8 cellular contexts compared by ENCODE assay signal in the genomic region with DNA sequence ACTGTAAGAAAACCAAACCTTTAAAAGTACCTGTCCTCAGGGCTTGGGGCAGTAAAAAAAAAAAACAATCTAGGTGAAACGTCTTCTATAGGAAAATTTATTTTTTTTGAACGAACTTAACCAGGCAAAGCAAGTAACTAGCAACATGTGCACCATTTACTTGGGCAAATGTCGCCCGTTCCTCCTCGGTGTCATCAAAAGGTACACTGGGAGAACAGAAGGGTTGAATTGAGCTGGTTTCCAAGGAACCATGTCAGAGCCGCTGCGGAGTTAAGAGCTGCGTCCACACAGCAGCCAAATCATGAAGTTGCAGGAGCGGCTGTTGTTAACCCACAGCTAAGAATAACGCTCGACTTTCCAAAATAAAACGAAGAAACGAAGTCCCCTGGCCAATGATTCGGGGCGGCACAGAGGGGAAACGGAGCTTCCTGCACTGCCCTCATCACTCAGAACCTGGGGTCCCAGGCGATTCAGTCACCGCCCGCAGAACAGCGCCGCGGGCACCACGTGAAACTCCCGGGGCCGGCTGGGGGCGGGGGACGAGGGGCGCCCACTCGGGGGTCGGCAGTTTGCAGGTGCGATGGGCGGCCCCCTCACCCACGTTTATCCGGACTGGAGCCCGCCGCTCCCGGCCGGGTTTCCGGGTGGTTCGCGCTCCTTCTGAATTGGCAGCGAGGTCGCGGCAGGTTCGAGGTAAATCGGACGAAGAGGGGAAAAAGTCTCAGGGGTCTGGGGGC. TPM values are rescaled to one million over a fixed set of nuclear protein-coding genes. Genes with fewer than 3 reads are reported as not detected.
DNase-seq lines count a peak whose midpoint lies in the region; ATAC-seq and TF ChIP-seq lines count a peak whose summit lies in the region.
"Not testable (repeated sequence)": the region's sequence is repeated elsewhere in the genome, so short reads cannot be mapped to it uniquely, and the experiment has no call there.

No MANE protein-coding gene starts in this region.

- TF ChIP-seq POLR2A in ovary (IDR thresholded peaks at IDR 0.05) = not testable (repeated sequence)

- H3K4me1 Mint-ChIP-seq in CD8-positive, alpha-beta T cell (ENCODE audit: low read depth) = peaks cover 18% of the 10 kb centered on the region
- peaks cover 17% of the 10 kb centered on the region for H3K4me1 Mint-ChIP-seq in stimulated activated naive CD8-positive, alpha-beta T cell treated with anti-CD3 and anti-CD28 coated beads, Interleukin-15, Interleukin-2, amounts not matched to agents 100 ng/mL and 50 ng/mL, for 24 hours (ENCODE audit: low read depth)

- intact Hi-C loops in CD8-positive, alpha-beta T cell (cut with DNase I, micrococcal nuclease); colonic mucosa (cut with DNase I); ovary (cut with DNase I): not testable (repeated sequence)

- not testable (repeated sequence) for TF ChIP-seq CTCF in CD8-positive, alpha-beta T cell (IDR thresholded peaks at IDR 0.05); OCI-LY3 (IDR thresholded peaks at IDR 0.05; ENCODE audit: low read depth, low read length); colonic mucosa (IDR thresholded peaks at IDR 0.05); ovary (IDR thresholded peaks at IDR 0.05)

- H3K4me1 ChIP-seq in CD8-positive, alpha-beta T cell (ENCODE audit: insufficient read depth, low read length); GM23248 (ENCODE audit: insufficient read depth); OCI-LY3 (ENCODE audit: low read length); colonic mucosa; iPS-18a (ENCODE audit: control insufficient read depth, low read depth, low read length); ovary (ENCODE audit: insufficient read depth): not testable (repeated sequence)

- H2AFZ ChIP-seq in GM23248 = peak overlapping the region; percentile 58
- not testable (repeated sequence) for H2AFZ ChIP-seq in OCI-LY3 (ENCODE audit: low read depth, low read length)

- H3K9me3 Mint-ChIP-seq in CD8-positive, alpha-beta T cell; stimulated activated naive CD8-positive, alpha-beta T cell treated with anti-CD3 and anti-CD28 coated beads, Interleukin-15, Interleukin-2, amounts not matched to agents 100 ng/mL and 50 ng/mL, for 24 hours: not testable (repeated sequence)

- H3K4me3 ChIP-seq in CD8-positive, alpha-beta T cell (ENCODE audit: low read depth, low read length) = peak overlapping the region; percentile 53
- H3K4me3 ChIP-seq in GM23248 (peak overlapping the region; percentile 78), OCI-LY3 (ENCODE audit: low read length) (peak overlapping the region; percentile 91), colonic mucosa (peak overlapping the region; percentile 59), iPS-18a (ENCODE audit: low read length) (peak overlapping the region; percentile 65), ovary (peak overlapping the region; percentile 65)

- not testable (repeated sequence) for H4K20me1 ChIP-seq in GM23248 (ENCODE audit: insufficient read depth)
- peaks cover 10% of the 10 kb centered on the region for H4K20me1 ChIP-seq in OCI-LY3 (ENCODE audit: insufficient read depth, low read length)

- in situ Hi-C loops in GM23248 (cut with MboI) = not testable (repeated sequence)

- not testable (repeated sequence) for TF ChIP-seq EP300 in ovary (IDR thresholded peaks at IDR 0.05)

- H3K9me2 ChIP-seq in GM23248 (ENCODE audit: insufficient read depth) = not testable (repeated sequence)

- H3K27me3 ChIP-seq in CD8-positive, alpha-beta T cell (ENCODE audit: insufficient read depth, low read length); GM23248 (replicated peaks; ENCODE audit: insufficient read depth); OCI-LY3 (ENCODE audit: low read depth, low read length); colonic mucosa; iPS-18a (ENCODE audit: control insufficient read depth, insufficient read depth, low read length); ovary: not testable (repeated sequence)

- not testable (repeated sequence) for H3K27me3 Mint-ChIP-seq in CD8-positive, alpha-beta T cell (ENCODE audit: low read depth); stimulated activated naive CD8-positive, alpha-beta T cell treated with anti-CD3 and anti-CD28 coated beads, Interleukin-15, Interleukin-2, amounts not matched to agents 100 ng/mL and 50 ng/mL, for 24 hours

- peak in 6 of 7 experiments; percentile 15 to 58 (median 32) for DNase-seq in CD8-positive, alpha-beta T cell
- DNase-seq in GM23248 = peak; percentile 40
- DNase-seq in activated CD8-positive, alpha-beta memory T cell treated with anti-CD3 and anti-CD28 coated beads, Interleukin-2, amount 50 U/mL, for 48 hours = peak; percentile 73
- peak; percentile 40 for DNase-seq in colonic mucosa
- peak; percentile 11 to 51 (median 24) for DNase-seq in ovary

- H3K79me2 ChIP-seq in GM23248 (ENCODE audit: insufficient read depth) = peaks cover 24% of the 10 kb centered on the region
- H3K79me2 ChIP-seq in OCI-LY3 (ENCODE audit: low read length) = peaks cover 32% of the 10 kb centered on the region

- ATAC-seq in CD8-positive, alpha-beta T cell = not testable (repeated sequence)

- H3K9ac ChIP-seq in GM23248 = peak overlapping the region; percentile 86
- peak overlapping the region; percentile 73 for H3K9ac ChIP-seq in OCI-LY3 (ENCODE audit: low read length)
- H3K9ac ChIP-seq in colonic mucosa (ENCODE audit: low read depth in 2 of 2, low read length in 2 of 2) = peak overlapping the region in 1 of 2 donors; percentile 56
- peak overlapping the region; percentile 27 for H3K9ac ChIP-seq in iPS-18a (ENCODE audit: low read length)

- H3K4me3 Mint-ChIP-seq in CD8-positive, alpha-beta T cell = peak overlapping the region; percentile 91
- peak overlapping the region; percentile 90 for H3K4me3 Mint-ChIP-seq in stimulated activated naive CD8-positive, alpha-beta T cell treated with anti-CD3 and anti-CD28 coated beads, Interleukin-15, Interleukin-2, amounts not matched to agents 100 ng/mL and 50 ng/mL, for 24 hours

- peak overlapping the region; percentile 80 for H3K4me2 ChIP-seq in GM23248 (ENCODE audit: unreplicated experiment)
- peak overlapping the region; percentile 86 for H3K4me2 ChIP-seq in OCI-LY3 (ENCODE audit: low read length)

- 0 to 1% methylated on average over 18 to 23 of the region's 47 CpGs for WGBS in GM23248 (ENCODE audit: low coverage in 1 of 2, low lambda C conversion rate in 2 of 2, missing lambda C conversion rate in 2 of 2), 2 experiments
- 0 to 1% (median 1%) methylated on average over 16 to 43 of the region's 47 CpGs for WGBS in ovary, 3 donors

- H3K36me3 Mint-ChIP-seq in CD8-positive, alpha-beta T cell; stimulated activated naive CD8-positive, alpha-beta T cell treated with anti-CD3 and anti-CD28 coated beads, Interleukin-15, Interleukin-2, amounts not matched to agents 100 ng/mL and 50 ng/mL, for 24 hours (ENCODE audit: low read depth): not testable (repeated sequence)

- H3K9me3 ChIP-seq in CD8-positive, alpha-beta T cell (ENCODE audit: low read length); GM23248 (ENCODE audit: low read depth); OCI-LY3 (ENCODE audit: insufficient read depth, low read length); colonic mucosa; iPS-18a (ENCODE audit: control insufficient read depth, low read depth, low read length); ovary: not testable (repeated sequence)

- POLR2A ChIA-PET in CD8-positive, alpha-beta T cell (lab: Charles Lee) = not testable (repeated sequence)

- H3K36me3 ChIP-seq in CD8-positive, alpha-beta T cell (ENCODE audit: insufficient read depth, low read length); GM23248 (ENCODE audit: low read depth); OCI-LY3 (replicated peaks; ENCODE audit: low read depth, low read length); colonic mucosa; iPS-18a (ENCODE audit: control insufficient read depth, low read depth, low read length); ovary: not testable (repeated sequence)

- CTCF ChIA-PET in CD8-positive, alpha-beta T cell (lab: Charles Lee) = not testable (repeated sequence)

- H3K27ac Mint-ChIP-seq in CD8-positive, alpha-beta T cell = peak overlapping the region; percentile 57
- peak overlapping the region; percentile 77 for H3K27ac Mint-ChIP-seq in stimulated activated naive CD8-positive, alpha-beta T cell treated with anti-CD3 and anti-CD28 coated beads, Interleukin-15, Interleukin-2, amounts not matched to agents 100 ng/mL and 50 ng/mL, for 24 hours

- peak overlapping the region; percentile 55 for H3K27ac ChIP-seq in CD8-positive, alpha-beta T cell (ENCODE audit: low read depth, low read length)
- peak overlapping the region; percentile 87 for H3K27ac ChIP-seq in GM23248
- H3K27ac ChIP-seq in OCI-LY3 (ENCODE audit: low read length) = peak overlapping the region; percentile 75
- H3K27ac ChIP-seq in colonic mucosa = peak overlapping the region; percentile 87
- not testable (repeated sequence) for H3K27ac ChIP-seq in iPS-18a (ENCODE audit: low read length)
- peak overlapping the region; percentile 16 to 91 for H3K27ac ChIP-seq in ovary

- H3F3A ChIP-seq in GM23248 (ENCODE audit: insufficient read depth) = not testable (repeated sequence)

RNA-seq across cellular contexts. Expression of a gene that starts 53.6 kb away (rescaled TPM):
- total RNA-seq in CD8-positive, alpha-beta T cell = 1 to 10 TPM; 1.3 to 1.7 TPM
- total RNA-seq in GM23248 (2014; rRNA removed; shearing (Covaris generic)) = 0.22 and 0.38 TPM in 2 replicates
- polyA plus RNA-seq in GM23248 (2016; fragmentation: Nextera tagmentation; extraction: Ambion mirVana) = 0.46 and 1.4 TPM in 2 replicates
- 1 to 10 TPM; 2.5 to 4.2 TPM for total RNA-seq in colonic mucosa
- 1 to 10 TPM; 1.6 to 4.4 (median 2.4) TPM for total RNA-seq in ovary
- polyA plus RNA-seq in ovary = 1 to 10 TPM; 1.3 to 2.7 TPM
